ENCODE assay signal across 12 cellular contexts in genomic region chr5:115857621-115858349, GRCh38. TPM values are rescaled to one million over a fixed set of nuclear protein-coding genes. Genes with fewer than 3 reads are reported as not detected.
A peak's percentile ranks its signal among the peaks of the same experiment; 100 is the strongest.
DNase-seq lines count a peak whose midpoint lies in the region; ATAC-seq, FAIRE-seq and TF ChIP-seq lines count a peak whose summit lies in the region.
"Had no signal": no experiment of that assay in that cellular context is flagged by ENCODE, and none has a peak within 500 bp of the region (broad histone marks: within the 10 kb centered on the region; RNA-seq: fewer than 3 reads in every experiment).

No MANE protein-coding gene starts in this region.

- H3K27ac Mint-ChIP-seq in CD8-positive, alpha-beta T cell, result no peak overlapping the region

- no peaks in the 10 kb centered on the region for H3F3A ChIP-seq in PC-3 (ENCODE audit: low read length, unreplicated experiment)

- H3K9ac ChIP-seq in PC-3 (ENCODE audit: low read length) (no peak overlapping the region), skeletal muscle satellite cell (ENCODE audit: low read depth, low read length) (no peak overlapping the region)

- 0 out of 2 replicates have a peak, but pooled peaks cover 4% of the 10 kb centered on the region for H4K20me1 ChIP-seq in PC-3 (ENCODE audit: low read length)

- intact Hi-C loops in PC-3 (cut with micrococcal nuclease), result loop anchor here (2.0 kb wide), 1 partner anchor 15 kb away; no protein-coding TSS in a partner anchor
- intact Hi-C loops in CD8-positive, alpha-beta T cell (cut with DNase I, micrococcal nuclease), result no loop called here

- H3K27me3 Mint-ChIP-seq in CD8-positive, alpha-beta T cell (ENCODE audit: low read depth), result no peaks in the 10 kb centered on the region

- H3K9me2 ChIP-seq in PC-3 (replicated peaks; ENCODE audit: low read length), result no peaks in the 10 kb centered on the region

- DNase-seq in H54 (ENCODE audit: insufficient read length, low spot score), result no peak
- DNase-seq in PC-3, result peak; percentile 81
- peak; percentile 33 for DNase-seq in epithelial cell of esophagus (ENCODE audit: low read depth)
- no peak for DNase-seq in DMS79 (lab: John Stamatoyannopoulos, UW)
- DNase-seq in CD8-positive, alpha-beta T cell, result no peak
- DNase-seq: DMS53, H7, heart right ventricle, sigmoid colon had no signal

- no peaks in the 10 kb centered on the region for H3K9me3 ChIP-seq in PC-3 (ENCODE audit: low read length)
- no peaks in the 10 kb centered on the region for H3K9me3 ChIP-seq in skeletal muscle satellite cell (replicated peaks; ENCODE audit: low read length)
- no peaks in the 10 kb centered on the region for H3K9me3 ChIP-seq in CD8-positive, alpha-beta T cell (ENCODE audit: low read length)
- H3K9me3 ChIP-seq: sigmoid colon had no signal

- BruUV-seq in PC-3 (replicated peaks; lab: Mats Ljungman, UMichigan), result no TSS peak

- peak overlapping the region; percentile 45 for H3K27ac ChIP-seq in PC-3 (ENCODE audit: low read length)
- no peak overlapping the region for H3K27ac ChIP-seq in CD8-positive, alpha-beta T cell (ENCODE audit: low read depth, low read length)

- H3K9me3 Mint-ChIP-seq in CD8-positive, alpha-beta T cell, result peaks cover 11% of the 10 kb centered on the region

- H3K4me1 ChIP-seq in PC-3 (ENCODE audit: insufficient read depth, low read length), result peaks cover 16% of the 10 kb centered on the region
- peaks cover 24% of the 10 kb centered on the region for H3K4me1 ChIP-seq in skeletal muscle satellite cell (ENCODE audit: control insufficient read depth, insufficient read depth, low read length)
- no peaks in the 10 kb centered on the region for H3K4me1 ChIP-seq in CD8-positive, alpha-beta T cell (ENCODE audit: insufficient read depth, low read length)

- 0 out of 2 replicates have a peak overlapping the region, but pooled peaks have one; percentile 43 for H3K4me2 ChIP-seq in PC-3 (ENCODE audit: low read length)
- peak overlapping the region; percentile 19 for H3K4me2 ChIP-seq in skeletal muscle satellite cell (ENCODE audit: low read length)

- peak; percentile 74 for ATAC-seq in PC-3
- no peak for ATAC-seq in HG02852 (IDR thresholded peaks at IDR 0.05; ENCODE audit: unreplicated experiment)
- no peak for ATAC-seq in CD8-positive, alpha-beta T cell

- H3K36me3 ChIP-seq in PC-3 (ENCODE audit: low read depth, low read length) (no peaks in the 10 kb centered on the region), skeletal muscle satellite cell (ENCODE audit: insufficient read depth, low read length) (peaks cover 6% of the 10 kb centered on the region)
- H3K36me3 ChIP-seq in CD8-positive, alpha-beta T cell (ENCODE audit: insufficient read depth, low read length), result no peaks in the 10 kb centered on the region
- H3K36me3 ChIP-seq: heart right ventricle, sigmoid colon had no signal

- peaks cover 10% of the 10 kb centered on the region for H3K36me3 Mint-ChIP-seq in CD8-positive, alpha-beta T cell

- TF ChIP-seq CTCF in PC-3 (conservative IDR thresholded peaks at IDR 0.05; ENCODE audit: low read depth, low read length) (no peak), epithelial cell of esophagus (IDR thresholded peaks at IDR 0.05; ENCODE audit: insufficient read depth, low read depth, low read length, missing control alignments) (no peak)
- no peak for TF ChIP-seq CTCF in CD8-positive, alpha-beta T cell (IDR thresholded peaks at IDR 0.05)

- POLR2A ChIA-PET in PC-3 (lab: Charles Lee; ENCODE audit: unreplicated experiment), result no interaction called here
- POLR2A ChIA-PET in CD8-positive, alpha-beta T cell (lab: Charles Lee), result no interaction called here

- peaks cover 28% of the 10 kb centered on the region for H3K4me1 Mint-ChIP-seq in CD8-positive, alpha-beta T cell (ENCODE audit: low read depth)

- H3K4me3 ChIP-seq in PC-3 (ENCODE audit: low read length) (no peak overlapping the region), epithelial cell of esophagus (ENCODE audit: low read length) (no peak overlapping the region), skeletal muscle satellite cell (ENCODE audit: low read length) (no peak overlapping the region)
- H3K4me3 ChIP-seq in CD8-positive, alpha-beta T cell (ENCODE audit: low read depth, low read length), result no peak overlapping the region
- H3K4me3 ChIP-seq: heart right ventricle, sigmoid colon had no signal

- H3K27me3 ChIP-seq in PC-3 (ENCODE audit: low read length) (no peaks in the 10 kb centered on the region), skeletal muscle satellite cell (ENCODE audit: control insufficient read depth, insufficient read depth, low read length) (no peaks in the 10 kb centered on the region)
- H3K27me3 ChIP-seq in CD8-positive, alpha-beta T cell (ENCODE audit: insufficient read depth, low read length), result no peaks in the 10 kb centered on the region
- H3K27me3 ChIP-seq: heart right ventricle, sigmoid colon had no signal

- TF ChIP-seq POLR2A in H54 (IDR thresholded peaks at IDR 0.05; ENCODE audit: low read depth, low read length), result no peak

- peaks cover 39% of the 10 kb centered on the region for H3K79me2 ChIP-seq in PC-3 (ENCODE audit: low read length)

- CTCF ChIA-PET in PC-3 (lab: Charles Lee), result no interaction called here
- CTCF ChIA-PET in CD8-positive, alpha-beta T cell (lab: Charles Lee), result no interaction called here

- H3K4me3 Mint-ChIP-seq in CD8-positive, alpha-beta T cell, result no peak overlapping the region

- peak; percentile 45 for FAIRE-seq in H54 (lab: Jason Lieb, UNC)
- FAIRE-seq: colon had no signal

- no peak overlapping the region for H2AFZ ChIP-seq in PC-3 (ENCODE audit: low read length)

RNA-seq across cellular contexts. Expression of gene AP3S1, which starts 16.1 kb away (rescaled TPM):
- total RNA-seq in PC-3 (2014; rRNA removed), result 32.7 and 48.2 TPM in 2 replicates
- total RNA-seq in skeletal muscle satellite cell (2012; rRNA removed), result 174 and 190 TPM in 2 replicates
- total RNA-seq in CD8-positive, alpha-beta T cell, result 10 to 100 TPM; 36.5 to 43.5 TPM

RNA-seq across cellular contexts. Expression of gene ATG12, which starts 16.4 kb away (rescaled TPM):
- 18.7 and 18.9 TPM in 2 replicates for total RNA-seq in PC-3 (2014; rRNA removed)
- 42.1 and 51.5 TPM in 2 replicates for total RNA-seq in skeletal muscle satellite cell (2012; rRNA removed)
- 10 to 100 TPM; 62.5 to 68.3 TPM for total RNA-seq in CD8-positive, alpha-beta T cell

RNA-seq across cellular contexts. Expression of gene CDO1, which starts 41.3 kb away (rescaled TPM):
- not detected in 2 replicates for total RNA-seq in PC-3 (2014; rRNA removed)
- total RNA-seq in skeletal muscle satellite cell (2012; rRNA removed), result 2.0 and 5.5 TPM in 2 replicates
- total RNA-seq in CD8-positive, alpha-beta T cell, result not detected

Comparison
In these comparisons a context has a peak if more than half of its experiments do, and no peak if none do; other contexts are left out.
1. DNase-seq: peak in PC-3 (single experiment) and epithelial cell of esophagus (single experiment); none in H54 (single experiment), DMS79 (single experiment) and CD8-positive, alpha-beta T cell (0 of 7).